ENCODE assay signal across 8 cellular contexts in genomic region chr3:51995346-51996156, GRCh38. TPM values are rescaled to one million over a fixed set of nuclear protein-coding genes. Genes with fewer than 3 reads are reported as not detected.
DNase-seq lines count a peak whose midpoint lies in the region; ATAC-seq and TF ChIP-seq lines count a peak whose summit lies in the region.

TSS of gene RPL29 (minus strand) at chr3:51995895. CDS start at chr3:51995461, 434 bp downstream.

- peak within 1 kb of the TSS; percentile 97 for H3K4me3 ChIP-seq in kidney epithelial cell (ENCODE audit: low read depth, low read length)

- ATAC-seq in GM19035 (IDR thresholded peaks at IDR 0.05; ENCODE audit: unreplicated experiment) (peak; percentile 88), HG03354 (IDR thresholded peaks at IDR 0.05; ENCODE audit: poor library complexity, severe bottlenecking, unreplicated experiment) (peak; percentile 90)

- peaks cover 4% of the 10 kb centered on the region for H3K36me3 ChIP-seq in kidney epithelial cell (ENCODE audit: control insufficient read depth, insufficient read depth, low read length)

- TF ChIP-seq CTCF in kidney epithelial cell (IDR thresholded peaks at IDR 0.05; ENCODE audit: insufficient read depth, low read length, poor library complexity, severe bottlenecking) = no peak

- DNase-seq in AG20443 (ENCODE audit: low spot score) (peak; percentile 97), NCI-H510A (lab: John Stamatoyannopoulos, UW) (peak; percentile 49), cerebellar cortex (ENCODE audit: low spot score) (peak; percentile 95), kidney epithelial cell (ENCODE audit: low read depth) (peak; percentile 80)
- peak; percentile 88 for DNase-seq in activated CD4-positive, CD25-positive, alpha-beta regulatory T cell treated with anti-CD3 and anti-CD28 coated beads, Interleukin-2, amount 50 U/mL, for 72 hours
- peak; percentile 93 for DNase-seq in stimulated activated CD4-positive, alpha-beta T cell treated with anti-CD3 and anti-CD28 coated beads, Interleukin-15, amount 100 ng/mL, for 24 hours

- H3K27me3 ChIP-seq in kidney epithelial cell (ENCODE audit: control insufficient read depth, insufficient read depth, low read length) = no peaks in the 10 kb centered on the region

RNA-seq across cellular contexts. Expression of gene RPL29, which starts in this region (rescaled TPM):
- total RNA-seq in kidney epithelial cell = 2,366 and 2,384 TPM in 2 replicates

Comparison
In these comparisons a context has a peak if more than half of its experiments do, and no peak if none do; other contexts are left out.
1. Peak in every context shown above with its lines: DNase-seq, ATAC-seq and H3K4me3 ChIP-seq.